Comparison of ENCODE assay signal across 21 cellular contexts in genomic region chr7:51629206-51629605, GRCh38.
"Had no signal": no experiment of that assay in that cellular context is flagged by ENCODE, and none has a peak within 500 bp of the region (broad histone marks: within the 10 kb centered on the region; RNA-seq: fewer than 3 reads in every experiment).

No MANE protein-coding gene starts in this region.

- ATAC-seq: foreskin keratinocyte; heart right ventricle; left lobe of liver; naive thymus-derived CD8-positive, alpha-beta T cell; psoas muscle; right lobe of liver; stimulated activated naive CD8-positive, alpha-beta T cell treated with anti-CD3 and anti-CD28 coated beads, Interleukin-15, amount 100 ng/mL, for 72 hours had no signal

- H3K27ac ChIP-seq: epithelial cell of prostate, esophagus squamous epithelium, foreskin keratinocyte, heart right ventricle, neutrophil, psoas muscle, right lobe of liver, testis, tibial nerve had no signal

- H3K36me3 Mint-ChIP-seq: naive thymus-derived CD8-positive, alpha-beta T cell; stimulated activated naive B cell treated with anti-CD40 and anti-IgM and Interleukin-4, amounts not matched to agents 10 μg/mL and 1 μg/mL and 100 μg/mL, for 72 hours had no signal

- DNase-seq: effector memory CD4-positive, alpha-beta T cell; esophagus squamous epithelium; foreskin keratinocyte; heart right ventricle; hypothalamus; kidney glomerular epithelial cell; mammary epithelial cell; naive thymus-derived CD8-positive, alpha-beta T cell; psoas muscle; retina; right lobe of liver; stimulated activated CD4-positive, alpha-beta T cell treated with anti-CD3 and anti-CD28 coated beads, Interleukin-15, amount 100 ng/mL, for 24 hours; stimulated activated CD4-positive, alpha-beta T cell treated with anti-CD3 and anti-CD28 coated beads, Interleukin-1b, Interleukin-23, amount 100 ng/mL, for 48 hours; stimulated activated CD4-positive, alpha-beta T cell treated with anti-CD3 and anti-CD28 coated beads, Interleukin-4, amount 100 ng/mL, for 24 hours; stimulated activated naive B cell treated with anti-CD40 and anti-IgM and Interleukin-4, amounts not matched to agents 10 μg/mL and 1 μg/mL and 100 μg/mL, for 72 hours; stimulated activated naive CD8-positive, alpha-beta T cell treated with anti-CD3 and anti-CD28 coated beads, Interleukin-15, amount 100 ng/mL, for 72 hours; testis had no signal

- H3K4me1 Mint-ChIP-seq: naive thymus-derived CD8-positive, alpha-beta T cell; stimulated activated naive B cell treated with anti-CD40 and anti-IgM and Interleukin-4, amounts not matched to agents 10 μg/mL and 1 μg/mL and 100 μg/mL, for 72 hours; stimulated activated naive CD8-positive, alpha-beta T cell treated with anti-CD3 and anti-CD28 coated beads, Interleukin-15, amount 100 ng/mL, for 72 hours had no signal

- H3K4me3 Mint-ChIP-seq: naive thymus-derived CD8-positive, alpha-beta T cell; stimulated activated naive B cell treated with anti-CD40 and anti-IgM and Interleukin-4, amounts not matched to agents 10 μg/mL and 1 μg/mL and 100 μg/mL, for 72 hours; stimulated activated naive CD8-positive, alpha-beta T cell treated with anti-CD3 and anti-CD28 coated beads, Interleukin-15, amount 100 ng/mL, for 72 hours had no signal

- H3K27me3 ChIP-seq: esophagus squamous epithelium, foreskin keratinocyte, neutrophil, right lobe of liver, testis, tibial nerve had no signal

- H3K4me1 ChIP-seq: esophagus squamous epithelium, foreskin keratinocyte, heart right ventricle, psoas muscle, right lobe of liver, testis, tibial nerve had no signal

- H3K27ac Mint-ChIP-seq: naive thymus-derived CD8-positive, alpha-beta T cell; stimulated activated naive B cell treated with anti-CD40 and anti-IgM and Interleukin-4, amounts not matched to agents 10 μg/mL and 1 μg/mL and 100 μg/mL, for 72 hours; stimulated activated naive CD8-positive, alpha-beta T cell treated with anti-CD3 and anti-CD28 coated beads, Interleukin-15, amount 100 ng/mL, for 72 hours had no signal

- H3K9me3 ChIP-seq: esophagus squamous epithelium, neutrophil, psoas muscle, right lobe of liver, testis had no signal

- H3K27me3 Mint-ChIP-seq: stimulated activated naive B cell treated with anti-CD40 and anti-IgM and Interleukin-4, amounts not matched to agents 10 μg/mL and 1 μg/mL and 100 μg/mL, for 72 hours; stimulated activated naive CD8-positive, alpha-beta T cell treated with anti-CD3 and anti-CD28 coated beads, Interleukin-15, amount 100 ng/mL, for 72 hours had no signal

- H3K36me3 ChIP-seq: esophagus squamous epithelium, heart right ventricle, neutrophil, right lobe of liver, tibial nerve had no signal

- H3K4me3 ChIP-seq: esophagus squamous epithelium, heart right ventricle, psoas muscle, right lobe of liver, testis, tibial nerve had no signal
